Comparison of ENCODE assay signal across 10 cellular contexts in the genomic region with DNA sequence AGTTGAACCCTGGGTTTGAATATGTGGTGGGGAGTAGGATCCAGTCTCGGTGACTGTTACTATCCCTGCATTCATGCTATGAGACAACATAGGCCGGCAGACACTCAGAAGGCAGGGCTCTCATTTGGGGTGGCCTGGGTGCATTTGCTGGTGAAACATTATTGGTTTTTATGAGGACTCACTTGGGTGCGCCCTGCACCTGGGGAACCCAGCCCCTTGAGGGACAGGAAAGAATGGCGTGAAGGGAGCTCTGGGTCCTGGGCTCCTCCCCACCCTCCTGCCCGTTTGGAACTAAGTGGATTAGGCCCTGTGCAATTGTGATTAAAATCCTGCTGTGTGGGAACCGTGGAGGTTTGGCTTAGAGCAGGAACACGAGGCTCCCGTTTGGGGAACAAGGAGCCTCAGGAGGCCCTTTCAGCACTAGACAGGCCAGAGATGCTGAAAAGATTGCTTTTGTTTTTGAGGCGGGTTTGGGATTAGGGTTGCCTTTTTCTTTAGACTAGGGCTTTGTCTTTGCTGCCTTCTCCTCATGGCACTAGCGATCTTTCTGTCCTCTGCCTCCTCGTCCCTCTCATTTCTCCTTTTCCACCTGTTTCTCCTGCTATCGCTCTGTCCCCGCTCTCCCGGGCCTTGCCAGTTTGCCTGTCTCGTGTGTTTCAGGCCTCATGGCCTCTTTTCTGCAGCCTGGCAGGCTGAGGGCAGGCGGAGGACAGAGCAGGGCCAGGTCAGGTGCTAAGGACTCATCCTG. TPM values are rescaled to one million over a fixed set of nuclear protein-coding genes. Genes with fewer than 3 reads are reported as not detected.
A peak's percentile ranks its signal among the peaks of the same experiment; 100 is the strongest.
DNase-seq lines count a peak whose midpoint lies in the region; ATAC-seq and TF ChIP-seq lines count a peak whose summit lies in the region.
"Had no signal": no experiment of that assay in that cellular context is flagged by ENCODE, and none has a peak within 500 bp of the region (broad histone marks: within the 10 kb centered on the region; RNA-seq: fewer than 3 reads in every experiment).

No MANE protein-coding gene starts in this region.

- H3K4me1 ChIP-seq in right cardiac atrium (ENCODE audit: control insufficient read depth, insufficient read depth, low read length) = peaks cover 23% of the 10 kb centered on the region

- H3K27me3 Mint-ChIP-seq in stimulated activated naive CD8-positive, alpha-beta T cell treated with anti-CD3 and anti-CD28 coated beads, Interleukin-15, amount 100 ng/mL, for 72 hours = no peaks in the 10 kb centered on the region

- H3K27ac ChIP-seq in WERI-Rb-1 (peak overlapping the region; percentile 79), right cardiac atrium (ENCODE audit: low read length) (peak overlapping the region; percentile 21)

- H3K4me3 ChIP-seq in WERI-Rb-1 (ENCODE audit: low read depth, low read length) (peak overlapping the region; percentile 7), right cardiac atrium (ENCODE audit: low read length) (no peak overlapping the region)

- TF ChIP-seq CTCF in WERI-Rb-1 (IDR thresholded peaks at IDR 0.05; ENCODE audit: low read depth, low read length) = no peak

- DNase-seq in Right ventricle myocardium superior = no peak
- no peak for DNase-seq in Right ventricle myocardium inferior (ENCODE audit: missing footprints)
- peak; percentile 68 for DNase-seq in WERI-Rb-1
- DNase-seq in right cardiac atrium = no peak
- no peak for DNase-seq in stimulated activated naive CD8-positive, alpha-beta T cell treated with anti-CD3 and anti-CD28 coated beads, Interleukin-15, amount 100 ng/mL, for 72 hours
- DNase-seq in GM19240 (ENCODE audit: insufficient read length, low spot score) = no peak
- no peak for DNase-seq in stimulated activated CD4-positive, alpha-beta T cell treated with anti-CD3 and anti-CD28 coated beads, Interleukin-2, amount 100 ng/mL, for 48 hours
- DNase-seq: AML-193, NCI-H1436 treated with DMSO at 0.1 percent for 48 hours had no signal

- intact Hi-C loops in Right ventricle myocardium superior (cut with DNase I) (no loop called here), Right ventricle myocardium inferior (cut with DNase I) (loop anchor here (1.0 kb wide), 1 partner anchor 24 kb away; no protein-coding TSS in a partner anchor), right cardiac atrium (cut with DNase I) (no loop called here)

- ATAC-seq in Right ventricle myocardium superior (ENCODE audit: poor library complexity) = peak; percentile 9
- no peak for ATAC-seq in Right ventricle myocardium inferior
- no peak for ATAC-seq in right cardiac atrium
- ATAC-seq in stimulated activated naive CD8-positive, alpha-beta T cell treated with anti-CD3 and anti-CD28 coated beads, Interleukin-15, amount 100 ng/mL, for 72 hours = no peak
- no peak for ATAC-seq in GM18870 (IDR thresholded peaks at IDR 0.05; ENCODE audit: unreplicated experiment)

- WGBS in right cardiac atrium = 68% methylated on average over 16 of the region's 16 CpGs

- no peaks in the 10 kb centered on the region for H3K9me3 Mint-ChIP-seq in stimulated activated naive CD8-positive, alpha-beta T cell treated with anti-CD3 and anti-CD28 coated beads, Interleukin-15, amount 100 ng/mL, for 72 hours

- H3K4me3 Mint-ChIP-seq in stimulated activated naive CD8-positive, alpha-beta T cell treated with anti-CD3 and anti-CD28 coated beads, Interleukin-15, amount 100 ng/mL, for 72 hours = peak overlapping the region; percentile 10 to 70

- H3K4me1 Mint-ChIP-seq in stimulated activated naive CD8-positive, alpha-beta T cell treated with anti-CD3 and anti-CD28 coated beads, Interleukin-15, amount 100 ng/mL, for 72 hours = peaks cover 100% of the 10 kb centered on the region

- no peaks in the 10 kb centered on the region for H3K9me3 ChIP-seq in WERI-Rb-1 (ENCODE audit: severe bottlenecking)
- H3K9me3 ChIP-seq in right cardiac atrium (ENCODE audit: control insufficient read depth, low read length) = no peaks in the 10 kb centered on the region

- peaks cover 2% of the 10 kb centered on the region; the same call in 1 of the 2 replicates for H3K36me3 ChIP-seq in WERI-Rb-1

- H3K27me3 ChIP-seq in WERI-Rb-1 (ENCODE audit: insufficient read depth, low read depth, severe bottlenecking) = no peaks in the 10 kb centered on the region
- H3K27me3 ChIP-seq in right cardiac atrium (ENCODE audit: control insufficient read depth, insufficient read depth) = no peaks in the 10 kb centered on the region

- no peak overlapping the region for H3K27ac Mint-ChIP-seq in stimulated activated naive CD8-positive, alpha-beta T cell treated with anti-CD3 and anti-CD28 coated beads, Interleukin-15, amount 100 ng/mL, for 72 hours

RNA-seq across cellular contexts. Expression of a gene that starts 8.4 kb away (rescaled TPM):
- total RNA-seq in Right ventricle myocardium superior = 430 TPM
- total RNA-seq in Right ventricle myocardium inferior = 412 TPM
- 100 to 1,000 TPM; 167 to 260 (median 225) TPM for total RNA-seq in right cardiac atrium
- polyA plus RNA-seq in right cardiac atrium = 181 TPM

RNA-seq across cellular contexts. Expression of a gene that starts 13.7 kb away (rescaled TPM):
- total RNA-seq in Right ventricle myocardium superior = 8.0 TPM
- 13.2 TPM for total RNA-seq in Right ventricle myocardium inferior
- total RNA-seq in right cardiac atrium = 10 to 100 TPM in 3 of 4 donors, 1 to 10 TPM in 1; 9.1 to 27.8 (median 11.2) TPM
- polyA plus RNA-seq in right cardiac atrium = 8.0 TPM

RNA-seq across cellular contexts. Expression of a gene that starts 49.4 kb away (rescaled TPM):
- total RNA-seq in Right ventricle myocardium superior (3.6 TPM), Right ventricle myocardium inferior (3.9 TPM), right cardiac atrium (1 to 10 TPM; 4.1 to 5.2 (median 4.6) TPM)
- polyA plus RNA-seq in right cardiac atrium = 1.9 TPM

RNA-seq across cellular contexts. Expression of a gene that starts 56.0 kb away (rescaled TPM):
- total RNA-seq in Right ventricle myocardium superior (19.5 TPM), Right ventricle myocardium inferior (14.0 TPM), right cardiac atrium (10 to 100 TPM; 14.0 to 18.3 (median 15.8) TPM)
- polyA plus RNA-seq in right cardiac atrium = 16.6 TPM

RNA-seq across cellular contexts. Expression of a gene that starts 57.8 kb away (rescaled TPM):
- total RNA-seq in Right ventricle myocardium superior (53.1 TPM), Right ventricle myocardium inferior (48.4 TPM), right cardiac atrium (10 to 100 TPM; 27.2 to 44.2 (median 40.6) TPM)
- polyA plus RNA-seq in right cardiac atrium = 29.5 TPM
